In the genomic region with DNA sequence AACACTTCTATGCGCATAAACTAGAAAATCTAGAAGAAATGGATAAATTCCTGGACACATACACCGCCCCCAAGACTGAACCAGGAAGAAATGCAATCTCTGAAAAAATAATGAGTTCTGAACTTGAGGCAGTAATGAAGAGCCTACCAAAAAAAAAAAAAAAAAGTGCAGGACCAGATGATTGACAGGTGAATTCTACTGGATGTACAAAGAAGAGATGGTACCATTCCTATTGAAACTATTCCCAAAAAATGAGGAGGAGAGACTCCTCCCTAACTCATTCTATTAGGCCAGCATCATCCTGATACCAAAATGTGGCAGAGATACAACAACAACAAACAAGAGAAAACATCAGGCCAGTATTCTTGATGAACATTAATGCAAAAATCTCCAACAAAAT, we compare ENCODE assay signal across 38 cellular contexts.
"Had no signal": no experiment of that assay in that cellular context is flagged by ENCODE, and none has a peak within 500 bp of the region (broad histone marks: within the 10 kb centered on the region; RNA-seq: fewer than 3 reads in every experiment).

No MANE protein-coding gene starts in this region.

- H3K27ac ChIP-seq: adrenal gland, ascending aorta, body of pancreas, brain microvascular endothelial cell, breast epithelium, cardiac muscle cell had no signal

- ATAC-seq: activated naive CD4-positive, alpha-beta T cell treated with anti-CD3 and anti-CD28 coated beads, Interleukin-2, amount 50 U/mL, for 72 hours; activated naive CD8-positive, alpha-beta T cell treated with anti-CD3 and anti-CD28 coated beads, Interleukin-2, amount 50 U/mL, for 24 hours; activated T-cell treated with anti-CD3 and anti-CD28 coated beads, Interleukin-2, amount 50 U/mL, for 4 hours; activated T-helper 17 cell treated with anti-CD3 and anti-CD28 coated beads, Interleukin-2, amount 50 U/mL, for 72 hours; body of pancreas had no signal

- H3K4me3 Mint-ChIP-seq: activated naive CD4-positive, alpha-beta T cell treated with anti-CD3 and anti-CD28 coated beads for 36 hours; activated naive CD4-positive, alpha-beta T cell treated with anti-CD3 and anti-CD28 coated beads, Interleukin-2, amount 10 ng/mL, durations not matched to agents 7 days and 5 days; activated naive CD4-positive, alpha-beta T cell treated with anti-CD3 and anti-CD28 coated beads, Interleukin-2, amount 50 U/mL, for 24 hours; activated naive CD8-positive, alpha-beta T cell; activated naive CD8-positive, alpha-beta T cell treated with anti-CD3 and anti-CD28 coated beads for 36 hours; activated naive CD8-positive, alpha-beta T cell treated with anti-CD3 and anti-CD28 coated beads, Interleukin-2, amount 10 ng/mL, durations not matched to agents 7 days and 5 days; activated naive CD8-positive, alpha-beta T cell treated with anti-CD3 and anti-CD28 coated beads, Interleukin-2, amount 50 U/mL, for 24 hours; activated T-cell treated with anti-CD3 and anti-CD28 coated beads, Interleukin-2, amount 50 U/mL, for 4 hours; activated T-helper 1 cell treated with anti-CD3 and anti-CD28 coated beads, Interleukin-12 subunit alpha, Interleukin-12 subunit beta, Interleukin-2, Interleukin-4 antibody, amounts not matched to agents 30 ng/mL and 10 ng/mL and 1 ng/mL, durations not matched to agents 14 hours and 24 hours and 36 hours; activated T-helper 17 cell treated with anti-CD3 and anti-CD28 coated beads, Interleukin-2, amount 50 U/mL, for 72 hours; brain; central memory CD8-positive, alpha-beta T cell had no signal

- H3K4me1 Mint-ChIP-seq: activated naive CD4-positive, alpha-beta T cell treated with anti-CD3 and anti-CD28 coated beads, Interleukin-2, amount 10 ng/mL, durations not matched to agents 7 days and 5 days; activated naive CD8-positive, alpha-beta T cell treated with anti-CD3 and anti-CD28 coated beads for 36 hours; activated naive CD8-positive, alpha-beta T cell treated with anti-CD3 and anti-CD28 coated beads, Interleukin-2, amount 10 ng/mL, durations not matched to agents 7 days and 5 days; activated naive CD8-positive, alpha-beta T cell treated with anti-CD3 and anti-CD28 coated beads, Interleukin-2, amount 50 U/mL, for 24 hours; activated T-helper 17 cell treated with anti-CD3 and anti-CD28 coated beads, Interleukin-2, amount 50 U/mL, for 72 hours; brain; central memory CD8-positive, alpha-beta T cell had no signal

- H3K9me3 ChIP-seq: adrenal gland, body of pancreas had no signal

- FAIRE-seq: astrocyte, bronchial epithelial cell had no signal

- H3K27me3 Mint-ChIP-seq: activated naive CD4-positive, alpha-beta T cell treated with anti-CD3 and anti-CD28 coated beads, Interleukin-2, amount 50 U/mL, for 24 hours had no signal

- H3K36me3 Mint-ChIP-seq: brain had no signal

- H3K4me3 ChIP-seq: adrenal gland, ascending aorta, body of pancreas, breast epithelium, cardiac muscle cell had no signal

- H3K27me3 ChIP-seq: ascending aorta, body of pancreas, breast epithelium, cardiac muscle cell had no signal

- H3K4me1 ChIP-seq: adrenal gland, ascending aorta, body of pancreas, breast epithelium had no signal

- DNase-seq: activated effector memory CD4-positive, alpha-beta T cell treated with anti-CD3 and anti-CD28 coated beads, Interleukin-2, amount 50 U/mL, for 16 hours; activated effector memory CD4-positive, alpha-beta T cell treated with Interleukin-2 at 50 U/mL for 16 hours; activated gamma-delta T cell; activated gamma-delta T cell treated with Interleukin-2 at 50 U/mL for 16 hours; activated naive CD4-positive, alpha-beta T cell; activated naive CD4-positive, alpha-beta T cell treated with anti-CD3 and anti-CD28 coated beads for 36 hours; activated naive CD4-positive, alpha-beta T cell treated with anti-CD3 and anti-CD28 coated beads, Interleukin-2, amount 10 ng/mL, durations not matched to agents 7 days and 5 days; activated naive CD4-positive, alpha-beta T cell treated with anti-CD3 and anti-CD28 coated beads, Interleukin-2, amount 50 U/mL, for 16 hours; activated naive CD4-positive, alpha-beta T cell treated with Interleukin-2 at 50 U/mL for 16 hours; activated naive CD8-positive, alpha-beta T cell treated with anti-CD3 and anti-CD28 coated beads for 36 hours; activated naive CD8-positive, alpha-beta T cell treated with anti-CD3 and anti-CD28 coated beads, Interleukin-2, amount 10 ng/mL, durations not matched to agents 7 days and 5 days; activated naive CD8-positive, alpha-beta T cell treated with anti-CD3 and anti-CD28 coated beads, Interleukin-2, amount 50 U/mL, for 24 hours; activated T-cell treated with anti-CD3 and anti-CD28 coated beads, Interleukin-2, amount 50 U/mL, for 1 hour; activated T-cell treated with anti-CD3 and anti-CD28 coated beads, Interleukin-2, amount 50 U/mL, for 4 hours; activated T-cell treated with anti-CD3 and anti-CD28 coated beads, Interleukin-2, amount 50 U/mL, for 48 hours; adrenal gland; amniotic stem cell; amygdala; anterior cingulate cortex; aorta; body of pancreas; brain microvascular endothelial cell; caudate nucleus; central memory CD4-positive, alpha-beta T cell; cerebellar nuclear complex had no signal

- H3K27ac Mint-ChIP-seq: activated naive CD4-positive, alpha-beta T cell treated with anti-CD3 and anti-CD28 coated beads for 36 hours; activated naive CD4-positive, alpha-beta T cell treated with anti-CD3 and anti-CD28 coated beads, Interleukin-2, amount 10 ng/mL, durations not matched to agents 7 days and 5 days; activated naive CD4-positive, alpha-beta T cell treated with anti-CD3 and anti-CD28 coated beads, Interleukin-2, amount 50 U/mL, for 24 hours; activated naive CD4-positive, alpha-beta T cell treated with anti-CD3 and anti-CD28 coated beads, Interleukin-2, amount 50 U/mL, for 72 hours; activated naive CD8-positive, alpha-beta T cell; activated naive CD8-positive, alpha-beta T cell treated with anti-CD3 and anti-CD28 coated beads for 36 hours; activated naive CD8-positive, alpha-beta T cell treated with anti-CD3 and anti-CD28 coated beads, Interleukin-2, amount 10 ng/mL, durations not matched to agents 7 days and 5 days; activated naive CD8-positive, alpha-beta T cell treated with anti-CD3 and anti-CD28 coated beads, Interleukin-2, amount 50 U/mL, for 24 hours; activated T-helper 1 cell treated with anti-CD3 and anti-CD28 coated beads, Interleukin-12 subunit alpha, Interleukin-12 subunit beta, Interleukin-2, Interleukin-4 antibody, amounts not matched to agents 30 ng/mL and 10 ng/mL and 1 ng/mL, durations not matched to agents 14 hours and 24 hours and 36 hours; activated T-helper 17 cell treated with anti-CD3 and anti-CD28 coated beads, Interleukin-2, amount 50 U/mL, for 72 hours; activated T-helper 2 cell treated with anti-CD3 and anti-CD28 coated beads, Interferon-gamma antibody, Interleukin-2, Interleukin-4, amounts not matched to agents 10 μg/mL and 5 μg/mL and 100 μg/mL, durations not matched to agents 14 hours and 24 hours and 36 hours; brain had no signal

- H3K36me3 ChIP-seq: adrenal gland, ascending aorta, brain microvascular endothelial cell, breast epithelium, cardiac muscle cell had no signal
